ENCODE assay signal across 9 cellular contexts in the genomic region with DNA sequence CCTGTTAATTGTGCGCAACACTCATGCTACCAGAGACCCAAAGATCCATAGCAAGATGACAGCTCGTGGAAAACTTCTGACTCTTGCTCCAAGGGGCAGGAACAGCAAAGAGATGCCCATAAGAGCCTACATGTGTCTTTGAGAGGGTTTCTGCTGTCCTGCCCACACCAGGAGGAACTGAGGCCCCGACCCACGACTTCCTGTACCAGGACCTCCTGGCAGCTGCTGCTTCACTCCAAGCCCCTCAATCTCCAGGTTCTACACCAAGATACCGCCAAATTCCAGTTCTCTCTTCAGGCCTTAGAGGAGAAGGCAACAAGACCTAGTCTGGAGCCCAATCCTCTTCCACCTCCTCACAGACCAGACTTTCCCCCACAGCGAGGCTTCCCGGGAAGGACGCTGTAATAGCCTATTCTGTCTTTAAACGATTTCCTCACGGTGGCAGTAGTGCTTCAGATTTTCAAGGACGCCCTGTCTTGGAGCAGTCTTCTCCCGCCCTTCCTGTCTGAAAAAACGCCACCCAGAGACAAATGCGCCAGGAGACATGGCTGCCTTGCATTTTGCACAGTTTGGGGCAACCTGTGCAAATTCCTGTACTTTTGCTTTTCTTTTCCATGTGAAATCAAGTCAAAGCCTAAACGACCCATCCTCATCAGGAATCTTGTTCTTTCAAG.
A peak's percentile ranks its signal among the peaks of the same experiment; 100 is the strongest.
DNase-seq lines count a peak whose midpoint lies in the region; ATAC-seq, FAIRE-seq and TF ChIP-seq lines count a peak whose summit lies in the region.
"Had no signal": no experiment of that assay in that cellular context is flagged by ENCODE, and none has a peak within 500 bp of the region (broad histone marks: within the 10 kb centered on the region; RNA-seq: fewer than 3 reads in every experiment).

No MANE protein-coding gene starts in this region.

- DNase-seq in HepG2 (ENCODE audit: low spot score): no peak
- DNase-seq in M059J (ENCODE audit: low read depth): peak; percentile 30
- peak in 5 of 7 donors; percentile 82 to 95 (median 93) for DNase-seq in adrenal gland
- peak; percentile 92 for DNase-seq in lung (ENCODE audit: low spot score)
- DNase-seq in mesothelial cell of epicardium (ENCODE audit: low spot score in 2 of 2, unreplicated experiment in 2 of 2): no peak
- DNase-seq in LoVo (ENCODE audit: low spot score): no peak
- no peak for DNase-seq in COLO829 (ENCODE audit: low spot score)

- H3K4me1 Mint-ChIP-seq in mesothelial cell of epicardium: no peaks in the 10 kb centered on the region

- WGBS in liver: 93% methylated on average over 15 of the region's 15 CpGs
- 99% methylated on average over 10 of the region's 15 CpGs for WGBS in HepG2 (ENCODE audit: low lambda C conversion rate)
- WGBS in adrenal gland, 4 donors: 40 to 83% (median 61%) methylated on average over 9 to 15 of the region's 15 CpGs
- WGBS in lung, 2 donors: 48 to 91% methylated on average over 14 to 15 of the region's 15 CpGs

- no peak for TF ChIP-seq POLR2A in HepG2 (IDR thresholded peaks at IDR 0.05; ENCODE audit: insufficient read depth in 1 of 2, low read depth in 2 of 2, low read length in 2 of 2)
- no peak for TF ChIP-seq POLR2A in adrenal gland (IDR thresholded peaks at IDR 0.05)

- H3K4me1 ChIP-seq in liver (ENCODE audit: control insufficient read depth in 4 of 4, insufficient read depth in 4 of 4, low read length in 3 of 4) (peaks cover 0 to 35% (median 22%) of the 10 kb centered on the region in 4 donors), HepG2 (ENCODE audit: insufficient read depth, low read length) (no peaks in the 10 kb centered on the region), adrenal gland (replicated peaks in 1 of 2) (peaks cover 0 to 11% of the 10 kb centered on the region in 2 donors), lung (ENCODE audit: control insufficient read depth in 2 of 2, insufficient read depth in 2 of 2, low read length in 2 of 2) (no peaks in the 10 kb centered on the region)

- peaks cover 60% of the 10 kb centered on the region for H3K36me3 Mint-ChIP-seq in mesothelial cell of epicardium

- H3K27me3 ChIP-seq in liver (ENCODE audit: control insufficient read depth in 4 of 4, insufficient read depth in 4 of 4, low read length in 3 of 4) (peaks cover 0 to 3% (median 0%) of the 10 kb centered on the region in 4 donors), HepG2 (ENCODE audit: control insufficient read depth in 1 of 2, insufficient read depth in 2 of 2, low read length in 2 of 2) (no peaks in the 10 kb centered on the region), adrenal gland (no peaks in the 10 kb centered on the region), lung (ENCODE audit: control insufficient read depth, insufficient read depth) (no peaks in the 10 kb centered on the region)

- no peak overlapping the region for H3K4me2 ChIP-seq in HepG2 (ENCODE audit: low read depth, low read length)

- no peak overlapping the region for H3K4me3 Mint-ChIP-seq in mesothelial cell of epicardium

- H3K27me3 Mint-ChIP-seq in mesothelial cell of epicardium (ENCODE audit: low read depth): no peaks in the 10 kb centered on the region

- peak overlapping the region in 2 of 3 donors; percentile 71 to 77 for H3K4me3 ChIP-seq in liver (ENCODE audit: low read depth in 1 of 3, low read length in 3 of 3)
- no peak overlapping the region for H3K4me3 ChIP-seq in HepG2 (replicated peaks in 1 of 3; ENCODE audit: insufficient read depth in 1 of 3, low read depth in 2 of 3, low read length in 3 of 3)
- peak overlapping the region in 1 of 4 donors; percentile 59 for H3K4me3 ChIP-seq in adrenal gland
- H3K4me3 ChIP-seq in lung: peak overlapping the region; percentile 37

- H4K20me1 ChIP-seq in HepG2 (ENCODE audit: insufficient read depth, low read length): no peaks in the 10 kb centered on the region

- peak; percentile 40 for TF ChIP-seq CTCF in liver (IDR thresholded peaks at IDR 0.05; ENCODE audit: low read depth, low read length, missing input control)
- no peak for TF ChIP-seq CTCF in HepG2 (CRISPR knock-in tag; IDR thresholded peaks at IDR 0.05)
- TF ChIP-seq CTCF in adrenal gland (IDR thresholded peaks at IDR 0.05): peak in 3 of 6 experiments; percentile 50 to 81 (median 54)
- TF ChIP-seq CTCF in lung (IDR thresholded peaks at IDR 0.05; ENCODE audit: control extremely low read depth, extremely low read depth): peak; percentile 46
- no peak for TF ChIP-seq CTCF in mesothelial cell of epicardium (IDR thresholded peaks at IDR 0.05; ENCODE audit: unreplicated experiment)

- FAIRE-seq in HepG2 (lab: Jason Lieb, UNC): no peak
- FAIRE-seq: G401.6 had no signal

- H3K36me3 ChIP-seq in liver (ENCODE audit: control insufficient read depth in 4 of 4, insufficient read depth in 3 of 4, low read depth in 1 of 4, low read length in 3 of 4) (peaks cover 0 to 2% (median 0%) of the 10 kb centered on the region in 4 donors), HepG2 (replicated peaks in 1 of 2; ENCODE audit: control insufficient read depth in 1 of 2, insufficient read depth in 2 of 2, low read length in 2 of 2) (peaks cover 1 to 15% of the 10 kb centered on the region in 2 experiments; a peak in 1 of 5 replicates), adrenal gland (replicated peaks in 1 of 2) (no peaks in the 10 kb centered on the region), lung (ENCODE audit: control insufficient read depth in 2 of 2, insufficient read depth in 2 of 2, low read length in 2 of 2) (no peaks in the 10 kb centered on the region)

- CTCF ChIA-PET in HepG2 (lab: Yijun Ruan, JAX; ENCODE audit: low intra/inter-chr PET ratio, low total read pairs): no interaction called here

- in situ Hi-C loops in HepG2 (cut with HindIII; ENCODE audit: extremely low pct_ligation_motif_present, low pct_unique_long_range_greater_than_20kb): no loop called here

- BruUV-seq in HepG2 (replicated peaks; lab: Mats Ljungman, UMichigan): no TSS peak

- no peak for ATAC-seq in HepG2
- peak; percentile 86 for ATAC-seq in lung (ENCODE audit: insufficient read depth, low FRiP score)

- TF ChIP-seq EP300 in HepG2 (IDR thresholded peaks at IDR 0.05; ENCODE audit: low read depth in 2 of 2, low read length in 2 of 2) (no peak), HepG2 (CRISPR knock-in tag; IDR thresholded peaks at IDR 0.05; ENCODE audit: borderline replicate concordance) (no peak)

- no peak overlapping the region for H2AFZ ChIP-seq in HepG2 (ENCODE audit: low read length)

- H3K27ac Mint-ChIP-seq in mesothelial cell of epicardium: no peak overlapping the region

- H3K9ac ChIP-seq in liver (ENCODE audit: low read depth in 1 of 2, low read length in 2 of 2) (peak overlapping the region in 1 of 2 donors; percentile 44), HepG2 (ENCODE audit: insufficient read depth, low read depth, low read length) (no peak overlapping the region)

- H3K79me2 ChIP-seq in HepG2 (ENCODE audit: insufficient read depth, low read length): no peaks in the 10 kb centered on the region

- intact Hi-C loops in HepG2 (cut with micrococcal nuclease; ENCODE audit: unreplicated experiment) (no loop called here), adrenal gland (cut with DNase I) (no loop called here)

- H3K9me3 ChIP-seq in liver (ENCODE audit: control insufficient read depth in 4 of 4, low read length in 3 of 4) (no peaks in the 10 kb centered on the region), HepG2 (ENCODE audit: low read length) (no peaks in the 10 kb centered on the region), adrenal gland (replicated peaks in 1 of 3) (no peaks in the 10 kb centered on the region), lung (ENCODE audit: control insufficient read depth in 2 of 2, insufficient read depth in 1 of 2, low read length in 1 of 2) (peaks cover 0 to 4% of the 10 kb centered on the region in 2 donors)

- TF ChIP-seq RAD21 in liver (IDR thresholded peaks at IDR 0.05) (peak in 1 of 2 donors; percentile 88), HepG2 (CRISPR knock-in tag; IDR thresholded peaks at IDR 0.05) (no peak)

- peaks cover 30% of the 10 kb centered on the region for H3K9me3 Mint-ChIP-seq in mesothelial cell of epicardium

- H3K27ac ChIP-seq in liver (ENCODE audit: low read depth in 1 of 2, low read length in 2 of 2): peak overlapping the region in 1 of 2 donors; percentile 13
- H3K27ac ChIP-seq in HepG2 (ENCODE audit: extremely low read length, insufficient read depth, low read length): no peak overlapping the region
- H3K27ac ChIP-seq in adrenal gland: peak overlapping the region in 3 of 5 donors; percentile 20 to 80 (median 63)
- H3K27ac ChIP-seq in lung (ENCODE audit: low read depth in 1 of 2, low read length in 1 of 2): peak overlapping the region; percentile 12 to 81

- POLR2A ChIA-PET in HepG2 (lab: Yijun Ruan, JAX): no interaction called here

TF ChIP-seq in liver, 16 proteins besides CTCF, POLR2A, EP300 and RAD21 (continues in another document):
- TF ChIP-seq FOXA2 (IDR thresholded peaks at IDR 0.05) (no peak), YY1 (IDR thresholded peaks at IDR 0.05) (no peak), HNF4G (IDR thresholded peaks at IDR 0.05) (no peak), GABPA (IDR thresholded peaks at IDR 0.05 in 1 of 2, conservative IDR thresholded peaks at IDR 0.05 in 1 of 2) (no peak), FOXA1 (IDR thresholded peaks at IDR 0.05) (no peak), HNF4A (conservative IDR thresholded peaks at IDR 0.05) (no peak)
- TF ChIP-seq, protein P1, sequence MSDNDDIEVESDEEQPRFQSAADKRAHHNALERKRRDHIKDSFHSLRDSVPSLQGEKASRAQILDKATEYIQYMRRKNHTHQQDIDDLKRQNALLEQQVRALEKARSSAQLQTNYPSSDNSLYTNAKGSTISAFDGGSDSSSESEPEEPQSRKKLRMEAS (IDR thresholded peaks at IDR 0.05): no peak
- TF ChIP-seq, protein P2, sequence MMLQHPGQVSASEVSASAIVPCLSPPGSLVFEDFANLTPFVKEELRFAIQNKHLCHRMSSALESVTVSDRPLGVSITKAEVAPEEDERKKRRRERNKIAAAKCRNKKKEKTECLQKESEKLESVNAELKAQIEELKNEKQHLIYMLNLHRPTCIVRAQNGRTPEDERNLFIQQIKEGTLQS (IDR thresholded peaks at IDR 0.05): peak; percentile 64

TF ChIP-seq in HepG2, 621 proteins besides CTCF, POLR2A, EP300 and RAD21 (continues in another document):
- TF ChIP-seq, protein P3, sequence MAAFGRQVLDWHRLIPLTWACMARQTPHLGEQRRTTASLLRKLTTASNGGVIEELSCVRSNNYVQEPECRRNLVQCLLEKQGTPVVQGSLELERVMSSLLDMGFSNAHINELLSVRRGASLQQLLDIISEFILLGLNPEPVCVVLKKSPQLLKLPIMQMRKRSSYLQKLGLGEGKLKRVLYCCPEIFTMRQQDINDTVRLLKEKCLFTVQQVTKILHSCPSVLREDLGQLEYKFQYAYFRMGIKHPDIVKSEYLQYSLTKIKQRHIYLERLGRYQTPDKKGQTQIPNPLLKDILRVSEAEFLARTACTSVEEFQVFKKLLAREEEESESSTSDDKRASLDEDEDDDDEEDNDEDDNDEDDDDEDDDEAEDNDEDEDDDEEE (CRISPR knock-in tag; IDR thresholded peaks at IDR 0.05): no peak
- no peak for TF ChIP-seq U2AF2 (IDR thresholded peaks at IDR 0.05; ENCODE audit: low read depth, low read length)
- no peak for TF ChIP-seq ZNF562 (CRISPR knock-in tag; IDR thresholded peaks at IDR 0.05; ENCODE audit: borderline replicate concordance)

Comparison
In these comparisons a context has a peak if more than half of its experiments do, and no peak if none do; other contexts are left out.
1. H3K4me3 ChIP-seq: peak in liver (2 of 3) and lung (single experiment); none in HepG2 (0 of 3).
2. CTCF ChIP-seq: peak in liver (single experiment) and lung (single experiment); none in HepG2 (single experiment) and mesothelial cell of epicardium (single experiment).
3. DNase-seq: peak in M059J (single experiment), adrenal gland (5 of 7) and lung (single experiment); none in HepG2 (single experiment), mesothelial cell of epicardium (0 of 2), LoVo (single experiment) and COLO829 (single experiment).